ENCODE assay signal across 19 cellular contexts in the genomic region with DNA sequence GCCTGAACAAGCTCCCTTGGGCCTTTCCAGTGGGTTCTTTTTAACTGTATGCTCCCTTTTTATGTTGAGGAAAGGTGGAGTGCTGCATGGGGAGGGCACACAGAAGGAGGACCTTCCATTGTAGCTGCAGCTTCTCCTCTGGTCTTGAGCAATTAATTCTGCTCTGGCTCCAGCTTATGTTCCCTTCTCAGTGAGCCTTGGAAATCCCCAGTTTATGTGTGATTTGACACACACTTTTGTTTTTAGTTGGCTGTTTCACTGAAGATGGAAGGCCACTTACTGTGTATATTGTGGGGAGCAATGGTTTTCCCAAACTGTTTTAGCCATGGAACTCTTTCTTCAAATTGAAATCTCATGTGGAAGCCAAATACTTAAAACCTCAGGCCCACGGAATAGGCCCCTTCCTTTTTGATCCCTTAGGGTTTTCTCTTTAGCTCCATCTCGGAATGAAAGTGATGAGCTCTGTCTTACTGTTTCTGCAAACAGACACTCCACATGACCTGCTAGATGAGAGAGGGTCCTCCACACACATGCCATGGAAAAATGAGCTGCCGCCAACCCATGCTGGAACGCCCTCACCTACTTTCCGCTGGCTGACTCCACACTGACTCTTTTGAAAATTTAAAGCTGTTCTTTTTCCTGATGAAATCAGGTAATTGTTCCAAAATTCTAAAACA.
A peak's percentile ranks its signal among the peaks of the same experiment; 100 is the strongest.
DNase-seq lines count a peak whose midpoint lies in the region; ATAC-seq and TF ChIP-seq lines count a peak whose summit lies in the region.
"Had no signal": no experiment of that assay in that cellular context is flagged by ENCODE, and none has a peak within 500 bp of the region (broad histone marks: within the 10 kb centered on the region; RNA-seq: fewer than 3 reads in every experiment).

No MANE protein-coding gene starts in this region.

- no peak overlapping the region for H3K4me3 Mint-ChIP-seq in activated CD4-positive, alpha-beta T cell treated with anti-CD3 and anti-CD28 coated beads for 36 hours
- H3K4me3 Mint-ChIP-seq: activated naive CD8-positive, alpha-beta T cell; naive thymus-derived CD4-positive, alpha-beta T cell had no signal

- intact Hi-C loops in activated CD4-positive, alpha-beta T cell treated with anti-CD3 and anti-CD28 coated beads for 36 hours (cut with DNase I, micrococcal nuclease) = no loop called here

- ATAC-seq in activated CD4-positive, alpha-beta T cell treated with anti-CD3 and anti-CD28 coated beads for 36 hours = peak; percentile 96
- ATAC-seq in GM21717 (IDR thresholded peaks at IDR 0.05; ENCODE audit: unreplicated experiment) = peak; percentile 68
- ATAC-seq in HG03175 (IDR thresholded peaks at IDR 0.05; ENCODE audit: unreplicated experiment) = peak; percentile 52
- ATAC-seq in omental fat pad (ENCODE audit: low FRiP score) = no peak
- ATAC-seq: naive thymus-derived CD4-positive, alpha-beta T cell had no signal

- POLR2A ChIA-PET in activated CD4-positive, alpha-beta T cell treated with anti-CD3 and anti-CD28 coated beads for 36 hours (lab: Charles Lee) = interaction anchor here (0.6 kb wide), 1 partner anchor 321 kb away, joined by 3 read pairs; a partner anchor contains a TSS

- DNase-seq in activated CD4-positive, alpha-beta T cell treated with anti-CD3 and anti-CD28 coated beads for 36 hours = peak; percentile 27
- no peak for DNase-seq in activated CD4-positive, alpha-beta T cell treated with anti-CD3 and anti-CD28 coated beads for 1 hour
- DNase-seq in iris pigment epithelial cell (ENCODE audit: low read depth) = peak; percentile 33
- no peak for DNase-seq in NCI-H1694 (lab: John Stamatoyannopoulos, UW)
- no peak for DNase-seq in omental fat pad (ENCODE audit: low spot score)
- no peak for DNase-seq in glomerular visceral epithelial cell (ENCODE audit: extremely low spot score)
- DNase-seq: 8988T; activated CD4-positive, alpha-beta T cell treated with anti-CD3 and anti-CD28 coated beads, Interleukin-2, amount 50 U/mL, for 4 hours; activated T-cell treated with anti-CD3 and anti-CD28 coated beads, Interleukin-2, amount 50 U/mL, for 1 hour; BE2C; colonic mucosa; foreskin fibroblast; hippocampal formation; naive thymus-derived CD4-positive, alpha-beta T cell; NCI-H2029 treated with DMSO at 0.1 percent for 48 hours had no signal

- H3K27me3 Mint-ChIP-seq in activated CD4-positive, alpha-beta T cell treated with anti-CD3 and anti-CD28 coated beads for 36 hours = peaks cover 24% of the 10 kb centered on the region

- no peaks in the 10 kb centered on the region for H3K9me3 Mint-ChIP-seq in activated CD4-positive, alpha-beta T cell treated with anti-CD3 and anti-CD28 coated beads for 36 hours (ENCODE audit: low read depth)

- CTCF ChIA-PET in activated CD4-positive, alpha-beta T cell treated with anti-CD3 and anti-CD28 coated beads for 36 hours (lab: Charles Lee) = interaction anchor here (0.6 kb wide), 2 partner anchors 307 to 1246 kb away, joined by 3 to 4 read pairs; no protein-coding TSS in a partner anchor

- no peak overlapping the region for H3K27ac Mint-ChIP-seq in activated CD4-positive, alpha-beta T cell treated with anti-CD3 and anti-CD28 coated beads for 36 hours
- H3K27ac Mint-ChIP-seq: activated naive CD8-positive, alpha-beta T cell; naive thymus-derived CD4-positive, alpha-beta T cell; progenitor cell of endocrine pancreas had no signal

- TF ChIP-seq CTCF in omental fat pad (IDR thresholded peaks at IDR 0.05) = no peak

- peaks cover 8% of the 10 kb centered on the region for H3K4me1 Mint-ChIP-seq in activated CD4-positive, alpha-beta T cell treated with anti-CD3 and anti-CD28 coated beads for 36 hours

- no peaks in the 10 kb centered on the region for H3K36me3 Mint-ChIP-seq in activated CD4-positive, alpha-beta T cell treated with anti-CD3 and anti-CD28 coated beads for 36 hours (ENCODE audit: low read depth)
- H3K36me3 Mint-ChIP-seq: activated naive CD8-positive, alpha-beta T cell; naive thymus-derived CD4-positive, alpha-beta T cell had no signal

Comparison
In these comparisons a context has a peak if more than half of its experiments do, and no peak if none do; other contexts are left out.
1. DNase-seq: peak in activated CD4-positive, alpha-beta T cell treated with anti-CD3 and anti-CD28 coated beads for 36 hours (single experiment) and iris pigment epithelial cell (single experiment); none in activated CD4-positive, alpha-beta T cell treated with anti-CD3 and anti-CD28 coated beads for 1 hour (single experiment), NCI-H1694 (single experiment), omental fat pad (single experiment) and glomerular visceral epithelial cell (single experiment).